Comparison of ENCODE assay signal across 3 cellular contexts in genomic region chr2:38668787-38669479, GRCh38.
TF ChIP-seq lines count a peak whose summit lies in the region.

No MANE protein-coding gene starts in this region.

TF ChIP-seq in liver, 16 proteins besides CTCF, POLR2A, EP300 and RAD21:
- TF ChIP-seq HNF4A (conservative IDR thresholded peaks at IDR 0.05): peak in 1 of 2 donors; percentile 14
- peak in 1 of 2 donors; percentile 30 for TF ChIP-seq RXRA (IDR thresholded peaks at IDR 0.05)
- TF ChIP-seq FOXA1 (IDR thresholded peaks at IDR 0.05): no peak
- no peak for TF ChIP-seq TAF1 (conservative IDR thresholded peaks at IDR 0.05)
TF ChIP-seq in liver: peak in this region for 2.

TF ChIP-seq in HepG2, 621 proteins besides CTCF, POLR2A, EP300 and RAD21:
- TF ChIP-seq KDM2A (CRISPR knock-in tag; IDR thresholded peaks at IDR 0.05; ENCODE audit: borderline replicate concordance, low read depth): no peak
- TF ChIP-seq ZNF710 (CRISPR knock-in tag; IDR thresholded peaks at IDR 0.05; ENCODE audit: borderline replicate concordance): no peak
- TF ChIP-seq, protein P1, sequence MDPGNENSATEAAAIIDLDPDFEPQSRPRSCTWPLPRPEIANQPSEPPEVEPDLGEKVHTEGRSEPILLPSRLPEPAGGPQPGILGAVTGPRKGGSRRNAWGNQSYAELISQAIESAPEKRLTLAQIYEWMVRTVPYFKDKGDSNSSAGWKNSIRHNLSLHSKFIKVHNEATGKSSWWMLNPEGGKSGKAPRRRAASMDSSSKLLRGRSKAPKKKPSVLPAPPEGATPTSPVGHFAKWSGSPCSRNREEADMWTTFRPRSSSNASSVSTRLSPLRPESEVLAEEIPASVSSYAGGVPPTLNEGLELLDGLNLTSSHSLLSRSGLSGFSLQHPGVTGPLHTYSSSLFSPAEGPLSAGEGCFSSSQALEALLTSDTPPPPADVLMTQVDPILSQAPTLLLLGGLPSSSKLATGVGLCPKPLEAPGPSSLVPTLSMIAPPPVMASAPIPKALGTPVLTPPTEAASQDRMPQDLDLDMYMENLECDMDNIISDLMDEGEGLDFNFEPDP (CRISPR knock-in tag; conservative IDR thresholded peaks at IDR 0.05): no peak

TF ChIP-seq in WTC11, 78 proteins besides CTCF, POLR2A, EP300 and RAD21:
- TF ChIP-seq SMAD4 (CRISPR knock-in tag; IDR thresholded peaks at IDR 0.05) (no peak), CREB1 (CRISPR knock-in tag; IDR thresholded peaks at IDR 0.05) (no peak), RORB (CRISPR knock-in tag; IDR thresholded peaks at IDR 0.05) (no peak), ELF4 (CRISPR knock-in tag; IDR thresholded peaks at IDR 0.05; ENCODE audit: low read depth) (no peak), GRHL2 (CRISPR knock-in tag; IDR thresholded peaks at IDR 0.05; ENCODE audit: insufficient replicate concordance, severe bottlenecking) (no peak), NR2C2 (CRISPR knock-in tag; IDR thresholded peaks at IDR 0.05) (no peak), NFE2L1 (CRISPR knock-in tag; IDR thresholded peaks at IDR 0.05) (no peak), ZNF423 (CRISPR knock-in tag; IDR thresholded peaks at IDR 0.05) (no peak), ETV6 (CRISPR knock-in tag; IDR thresholded peaks at IDR 0.05) (no peak), ARID4B (CRISPR knock-in tag; IDR thresholded peaks at IDR 0.05; ENCODE audit: borderline replicate concordance) (no peak), ZNF317 (CRISPR knock-in tag; IDR thresholded peaks at IDR 0.05; ENCODE audit: borderline replicate concordance, low read depth) (no peak)
- TF ChIP-seq, protein P2, sequence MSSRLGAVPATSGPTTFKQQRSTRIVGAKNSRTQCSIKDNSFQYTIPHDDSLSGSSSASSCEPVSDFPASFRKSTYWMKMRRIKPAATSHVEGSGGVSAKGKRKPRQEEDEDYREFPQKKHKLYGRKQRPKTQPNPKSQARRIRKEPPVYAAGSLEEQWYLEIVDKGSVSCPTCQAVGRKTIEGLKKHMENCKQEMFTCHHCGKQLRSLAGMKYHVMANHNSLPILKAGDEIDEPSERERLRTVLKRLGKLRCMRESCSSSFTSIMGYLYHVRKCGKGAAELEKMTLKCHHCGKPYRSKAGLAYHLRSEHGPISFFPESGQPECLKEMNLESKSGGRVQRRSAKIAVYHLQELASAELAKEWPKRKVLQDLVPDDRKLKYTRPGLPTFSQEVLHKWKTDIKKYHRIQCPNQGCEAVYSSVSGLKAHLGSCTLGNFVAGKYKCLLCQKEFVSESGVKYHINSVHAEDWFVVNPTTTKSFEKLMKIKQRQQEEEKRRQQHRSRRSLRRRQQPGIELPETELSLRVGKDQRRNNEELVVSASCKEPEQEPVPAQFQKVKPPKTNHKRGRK (CRISPR knock-in tag; IDR thresholded peaks at IDR 0.05; ENCODE audit: borderline replicate concordance): no peak
- TF ChIP-seq, protein P3, sequence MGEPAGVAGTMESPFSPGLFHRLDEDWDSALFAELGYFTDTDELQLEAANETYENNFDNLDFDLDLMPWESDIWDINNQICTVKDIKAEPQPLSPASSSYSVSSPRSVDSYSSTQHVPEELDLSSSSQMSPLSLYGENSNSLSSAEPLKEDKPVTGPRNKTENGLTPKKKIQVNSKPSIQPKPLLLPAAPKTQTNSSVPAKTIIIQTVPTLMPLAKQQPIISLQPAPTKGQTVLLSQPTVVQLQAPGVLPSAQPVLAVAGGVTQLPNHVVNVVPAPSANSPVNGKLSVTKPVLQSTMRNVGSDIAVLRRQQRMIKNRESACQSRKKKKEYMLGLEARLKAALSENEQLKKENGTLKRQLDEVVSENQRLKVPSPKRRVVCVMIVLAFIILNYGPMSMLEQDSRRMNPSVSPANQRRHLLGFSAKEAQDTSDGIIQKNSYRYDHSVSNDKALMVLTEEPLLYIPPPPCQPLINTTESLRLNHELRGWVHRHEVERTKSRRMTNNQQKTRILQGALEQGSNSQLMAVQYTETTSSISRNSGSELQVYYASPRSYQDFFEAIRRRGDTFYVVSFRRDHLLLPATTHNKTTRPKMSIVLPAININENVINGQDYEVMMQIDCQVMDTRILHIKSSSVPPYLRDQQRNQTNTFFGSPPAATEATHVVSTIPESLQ (CRISPR knock-in tag; IDR thresholded peaks at IDR 0.05): no peak
- TF ChIP-seq, protein P4, sequence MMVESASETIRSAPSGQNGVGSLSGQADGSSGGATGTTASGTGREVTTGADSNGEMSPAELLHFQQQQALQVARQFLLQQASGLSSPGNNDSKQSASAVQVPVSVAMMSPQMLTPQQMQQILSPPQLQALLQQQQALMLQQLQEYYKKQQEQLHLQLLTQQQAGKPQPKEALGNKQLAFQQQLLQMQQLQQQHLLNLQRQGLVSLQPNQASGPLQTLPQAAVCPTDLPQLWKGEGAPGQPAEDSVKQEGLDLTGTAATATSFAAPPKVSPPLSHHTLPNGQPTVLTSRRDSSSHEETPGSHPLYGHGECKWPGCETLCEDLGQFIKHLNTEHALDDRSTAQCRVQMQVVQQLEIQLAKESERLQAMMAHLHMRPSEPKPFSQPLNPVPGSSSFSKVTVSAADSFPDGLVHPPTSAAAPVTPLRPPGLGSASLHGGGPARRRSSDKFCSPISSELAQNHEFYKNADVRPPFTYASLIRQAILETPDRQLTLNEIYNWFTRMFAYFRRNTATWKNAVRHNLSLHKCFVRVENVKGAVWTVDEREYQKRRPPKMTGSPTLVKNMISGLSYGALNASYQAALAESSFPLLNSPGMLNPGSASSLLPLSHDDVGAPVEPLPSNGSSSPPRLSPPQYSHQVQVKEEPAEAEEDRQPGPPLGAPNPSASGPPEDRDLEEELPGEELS (CRISPR knock-in tag; IDR thresholded peaks at IDR 0.05): no peak
- TF ChIP-seq, protein P5, sequence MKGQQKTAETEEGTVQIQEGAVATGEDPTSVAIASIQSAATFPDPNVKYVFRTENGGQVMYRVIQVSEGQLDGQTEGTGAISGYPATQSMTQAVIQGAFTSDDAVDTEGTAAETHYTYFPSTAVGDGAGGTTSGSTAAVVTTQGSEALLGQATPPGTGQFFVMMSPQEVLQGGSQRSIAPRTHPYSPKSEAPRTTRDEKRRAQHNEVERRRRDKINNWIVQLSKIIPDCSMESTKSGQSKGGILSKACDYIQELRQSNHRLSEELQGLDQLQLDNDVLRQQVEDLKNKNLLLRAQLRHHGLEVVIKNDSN (CRISPR knock-in tag; IDR thresholded peaks at IDR 0.05): no peak
